13 cellular contexts compared by ENCODE assay signal in genomic region chrX:25017667-25018247, GRCh38. TPM values are rescaled to one million over a fixed set of nuclear protein-coding genes. Genes with fewer than 3 reads are reported as not detected.
DNase-seq lines count a peak whose midpoint lies in the region; ATAC-seq and TF ChIP-seq lines count a peak whose summit lies in the region.
"Had no signal": no experiment of that assay in that cellular context is flagged by ENCODE, and none has a peak within 500 bp of the region (broad histone marks: within the 10 kb centered on the region; RNA-seq: fewer than 3 reads in every experiment).

No MANE protein-coding gene starts in this region.

- H3K27ac Mint-ChIP-seq in effector memory CD8-positive, alpha-beta T cell = no peak overlapping the region
- H3K27ac Mint-ChIP-seq in progenitor cell of endocrine pancreas = no peak overlapping the region

- TF ChIP-seq POLR2A in stomach (IDR thresholded peaks at IDR 0.05) = no peak

- peaks cover 57 to 82% of the 10 kb centered on the region in 2 donors for H3K27me3 Mint-ChIP-seq in effector memory CD8-positive, alpha-beta T cell
- H3K27me3 Mint-ChIP-seq in progenitor cell of endocrine pancreas = peaks cover 89% of the 10 kb centered on the region

- peak overlapping the region; percentile 15 to 30 for H3K4me3 Mint-ChIP-seq in effector memory CD8-positive, alpha-beta T cell
- peak overlapping the region; percentile 53 for H3K4me3 Mint-ChIP-seq in progenitor cell of endocrine pancreas (ENCODE audit: low read depth)

- no peaks in the 10 kb centered on the region for H3K9me3 Mint-ChIP-seq in effector memory CD8-positive, alpha-beta T cell
- no peaks in the 10 kb centered on the region for H3K9me3 Mint-ChIP-seq in progenitor cell of endocrine pancreas (ENCODE audit: low read depth)

- DNase-seq in NCI-H1417 (lab: John Stamatoyannopoulos, UW) (peak in 2 of 3 experiments; percentile 78 to 82), NCI-H1417 treated with DMSO at 0.1 percent for 48 hours (lab: John Stamatoyannopoulos, UW) (no peak), progenitor cell of endocrine pancreas (ENCODE audit: low spot score, unreplicated experiment) (no peak), stomach (no peak)
- no peak for DNase-seq in effector memory CD8-positive, alpha-beta T cell
- no peak for DNase-seq in stimulated activated naive CD4-positive, alpha-beta T cell treated with Interleukin-2 at 50 U/mL for 16 hours (lab: John Stamatoyannopoulos, UW)
- DNase-seq: activated T-cell treated with anti-CD3 and anti-CD28 coated beads, Interleukin-2, amount 50 U/mL, for 1 hour; DMS79 treated with DMSO at 0.1 percent for 48 hours; NCI-H2029 treated with DMSO at 0.1 percent for 48 hours had no signal

- no peak for TF ChIP-seq CTCF in progenitor cell of endocrine pancreas (IDR thresholded peaks at IDR 0.05; ENCODE audit: unreplicated experiment)
- TF ChIP-seq CTCF in stomach (IDR thresholded peaks at IDR 0.05) = no peak

- under 1% methylated on average over 23 of the region's 32 CpGs for WGBS in HUES64
- WGBS in stomach, 5 donors = 4 to 29% (median 8%) methylated on average over 11 to 32 of the region's 32 CpGs

- H3K4me3 ChIP-seq in HUES64 (ENCODE audit: low read length) (peak overlapping the region; percentile 28; the same call in 1 of the 2 replicates), stomach (no peak overlapping the region)

- H3K27me3 ChIP-seq in HUES64 (ENCODE audit: insufficient read depth, low read length) (peaks cover 98% of the 10 kb centered on the region), stomach (peaks cover 56 to 99% (median 90%) of the 10 kb centered on the region in 3 donors)

- TF ChIP-seq EP300 in stomach (IDR thresholded peaks at IDR 0.05) = no peak

- peaks cover 13% of the 10 kb centered on the region for H3K36me3 Mint-ChIP-seq in effector memory CD8-positive, alpha-beta T cell (ENCODE audit: insufficient read depth)
- H3K36me3 Mint-ChIP-seq in progenitor cell of endocrine pancreas (ENCODE audit: insufficient read depth) = no peaks in the 10 kb centered on the region

- peaks cover 26% of the 10 kb centered on the region in 2 donors for H3K4me1 Mint-ChIP-seq in effector memory CD8-positive, alpha-beta T cell (ENCODE audit: low read depth in 2 of 2)
- peaks cover 17% of the 10 kb centered on the region for H3K4me1 Mint-ChIP-seq in progenitor cell of endocrine pancreas (ENCODE audit: low read depth)

- ATAC-seq in effector memory CD8-positive, alpha-beta T cell (replicated peaks) = no peak
- ATAC-seq in GM21381 (IDR thresholded peaks at IDR 0.05; ENCODE audit: unreplicated experiment) = no peak

- peaks cover 5% of the 10 kb centered on the region; the same call in 1 of the 2 replicates for H3K4me1 ChIP-seq in HUES64 (ENCODE audit: insufficient read depth, low read length)
- peaks cover under 1 to 39% (median 27%) of the 10 kb centered on the region in 4 donors for H3K4me1 ChIP-seq in stomach

- intact Hi-C loops in stomach (cut with DNase I; ENCODE audit: low total_unique reads) = no loop called here

- H3K9me3 ChIP-seq in HUES64 (ENCODE audit: insufficient read depth, low read depth, low read length) (no peaks in the 10 kb centered on the region), stomach (peaks cover 0 to 21% (median 3%) of the 10 kb centered on the region in 4 donors)

- H3K9ac ChIP-seq in HUES64 (ENCODE audit: low read depth, low read length) = no peak overlapping the region

- H3K27ac ChIP-seq in HUES64 (ENCODE audit: low read depth, low read length) (no peak overlapping the region), stomach (no peak overlapping the region)
- H3K27ac ChIP-seq: esophagus muscularis mucosa, RWPE1 had no signal

- H3K36me3 ChIP-seq in HUES64 (ENCODE audit: insufficient read depth, low read length) (no peaks in the 10 kb centered on the region), stomach (no peaks in the 10 kb centered on the region)
- H3K36me3 ChIP-seq: esophagus muscularis mucosa had no signal

RNA-seq across cellular contexts. Expression of gene ARX, which starts 2.0 kb away (rescaled TPM):
- not detected for polyA plus RNA-seq in HUES64 (2013, experiment 1 of 2)
- not detected for polyA plus RNA-seq in HUES64 (2013, experiment 2 of 2)
- total RNA-seq in progenitor cell of endocrine pancreas = 4.5 and 5.8 TPM in 2 replicates
- 1 to 10 TPM in 1 of 5 donors, under 1 TPM in 3, not detected in 1; 0.18 to 1.8 (median 0.43) TPM for total RNA-seq in stomach
- under 1 TPM; 0.18 to 0.87 (median 0.76) TPM for polyA plus RNA-seq in stomach
- total RNA-seq: esophagus muscularis mucosa had no signal

Comparison
In these comparisons a context has a peak if more than half of its experiments do, and no peak if none do; other contexts are left out.
1. DNase-seq: peak in NCI-H1417 (2 of 3); none in NCI-H1417 treated with DMSO at 0.1 percent for 48 hours (single experiment), effector memory CD8-positive, alpha-beta T cell (0 of 3), progenitor cell of endocrine pancreas (single experiment), stimulated activated naive CD4-positive, alpha-beta T cell treated with Interleukin-2 at 50 U/mL for 16 hours (single experiment) and stomach (single experiment).